Comparison of ENCODE assay signal across 1 cellular context in the genomic region with DNA sequence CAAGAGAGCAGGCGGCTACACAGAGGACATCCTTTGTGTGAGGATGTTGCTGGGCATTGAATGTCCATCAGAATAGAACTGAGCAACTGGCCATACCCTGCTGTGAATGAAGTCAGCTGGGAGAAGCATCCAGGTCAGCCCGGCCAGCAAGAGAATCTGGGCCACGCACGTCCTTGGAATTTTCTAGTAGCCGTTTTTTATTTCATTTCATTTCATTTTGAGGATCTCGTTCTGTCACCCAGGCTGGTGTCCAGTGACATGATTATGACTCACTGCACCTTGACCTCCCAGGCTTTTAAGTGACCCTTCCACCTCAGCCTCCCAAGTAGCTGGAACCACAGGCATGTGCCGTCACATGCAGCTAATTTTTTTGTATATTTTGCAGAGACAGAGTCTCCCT.
TF ChIP-seq lines count a peak whose summit lies in the region.

No MANE protein-coding gene starts in this region.

TF ChIP-seq in HCT116, 20 proteins besides CTCF, POLR2A, EP300 and RAD21 (continued from another document):
- TF ChIP-seq CBX3 (IDR thresholded peaks at IDR 0.05; ENCODE audit: low read depth): no peak
- TF ChIP-seq EGR1 (IDR thresholded peaks at IDR 0.05; ENCODE audit: low read depth): no peak
- TF ChIP-seq ZFX (IDR thresholded peaks at IDR 0.05): no peak
- TF ChIP-seq SIN3A (IDR thresholded peaks at IDR 0.05; ENCODE audit: low read depth): no peak
- TF ChIP-seq ELF1 (IDR thresholded peaks at IDR 0.05; ENCODE audit: borderline replicate concordance, low read depth): no peak
TF ChIP-seq in HCT116: peak in this region for 0.
